Comparison of ENCODE assay signal across 8 cellular contexts in the genomic region with DNA sequence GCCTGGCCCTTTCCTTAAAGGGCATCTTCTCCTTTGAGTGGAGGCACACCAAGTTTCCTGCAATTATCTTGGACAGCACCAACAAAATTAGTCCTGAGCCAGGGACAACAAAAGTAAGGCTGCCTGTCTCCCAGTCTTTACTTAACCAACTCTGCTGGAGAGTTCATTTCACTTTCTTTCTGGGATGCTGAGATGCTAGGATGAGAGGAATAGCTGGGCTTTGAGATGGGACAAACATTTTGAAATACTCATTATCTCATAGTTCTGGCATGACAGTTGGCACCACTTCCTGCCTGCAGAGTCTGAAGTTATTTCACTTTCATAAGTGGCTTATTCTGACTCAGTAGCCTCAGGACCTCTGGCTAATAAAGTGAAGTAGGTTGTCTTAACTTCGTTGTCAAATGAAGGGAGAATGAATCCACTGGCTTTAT.
DNase-seq lines count a peak whose midpoint lies in the region; ATAC-seq and TF ChIP-seq lines count a peak whose summit lies in the region.

No MANE protein-coding gene starts in this region.

- H3K4me3 Mint-ChIP-seq in brain = peak overlapping the region in 4 of 5 experiments; percentile 45 to 96 (median 94)
- peak overlapping the region; percentile 93 for H3K4me3 Mint-ChIP-seq in natural killer cell treated with Interleukin-12 subunit alpha and Interleukin-12 subunit beta and Interleukin-15 and Interleukin-18, amount 100 ng/mL, for 72 hours

- peaks cover 4% of the 10 kb centered on the region for H3K36me3 Mint-ChIP-seq in brain
- H3K36me3 Mint-ChIP-seq in natural killer cell treated with Interleukin-12 subunit alpha and Interleukin-12 subunit beta and Interleukin-15 and Interleukin-18, amount 100 ng/mL, for 72 hours = no peaks in the 10 kb centered on the region

- DNase-seq in activated CD4-positive, alpha-beta T cell treated with anti-CD3 and anti-CD28 coated beads for 48 hours = peak; percentile 40
- DNase-seq in activated CD4-positive, alpha-beta T cell treated with anti-CD3 and anti-CD28 coated beads, Interleukin-2, amount 50 U/mL, for 4 hours = no peak
- peak; percentile 63 for DNase-seq in NOMO-1 treated with DMSO at 0.1 percent for 48 hours (lab: John Stamatoyannopoulos, UW; ENCODE audit: unreplicated experiment)
- no peak for DNase-seq in natural killer cell treated with Interleukin-12 subunit alpha and Interleukin-12 subunit beta and Interleukin-15 and Interleukin-18, amount 100 ng/mL, for 72 hours (ENCODE audit: low spot score)
- no peak for DNase-seq in NCI-H524 treated with DMSO at 0.1 percent for 48 hours (lab: John Stamatoyannopoulos, UW)
- DNase-seq in cerebellar cortex (ENCODE audit: low spot score) = no peak

- H3K9me3 Mint-ChIP-seq in brain = peaks cover 0 to 4% (median 0%) of the 10 kb centered on the region in 5 experiments
- no peaks in the 10 kb centered on the region for H3K9me3 Mint-ChIP-seq in natural killer cell treated with Interleukin-12 subunit alpha and Interleukin-12 subunit beta and Interleukin-15 and Interleukin-18, amount 100 ng/mL, for 72 hours

- peaks cover 28% of the 10 kb centered on the region for H3K27me3 Mint-ChIP-seq in brain
- peaks cover 17 to 19% of the 10 kb centered on the region in 2 donors for H3K27me3 Mint-ChIP-seq in natural killer cell treated with Interleukin-12 subunit alpha and Interleukin-12 subunit beta and Interleukin-15 and Interleukin-18, amount 100 ng/mL, for 72 hours

- no peak overlapping the region for H3K27ac Mint-ChIP-seq in brain
- peak overlapping the region; percentile 79 for H3K27ac Mint-ChIP-seq in natural killer cell treated with Interleukin-12 subunit alpha and Interleukin-12 subunit beta and Interleukin-15 and Interleukin-18, amount 100 ng/mL, for 72 hours

- no peak for TF ChIP-seq CTCF in brain (conservative IDR thresholded peaks at IDR 0.05)

- H3K4me1 Mint-ChIP-seq in brain = peaks cover 45% of the 10 kb centered on the region
- H3K4me1 Mint-ChIP-seq in natural killer cell treated with Interleukin-12 subunit alpha and Interleukin-12 subunit beta and Interleukin-15 and Interleukin-18, amount 100 ng/mL, for 72 hours (ENCODE audit: low read depth in 2 of 2) = peaks cover 21 to 47% of the 10 kb centered on the region in 2 donors

- peak; percentile 42 for ATAC-seq in HG02588 (IDR thresholded peaks at IDR 0.05; ENCODE audit: unreplicated experiment)
- peak; percentile 63 to 75 for ATAC-seq in natural killer cell treated with Interleukin-12 subunit alpha and Interleukin-12 subunit beta and Interleukin-15 and Interleukin-18, amount 100 ng/mL, for 72 hours

Comparison
In these comparisons a context has a peak if more than half of its experiments do, and no peak if none do; other contexts are left out.
1. DNase-seq: peak in activated CD4-positive, alpha-beta T cell treated with anti-CD3 and anti-CD28 coated beads for 48 hours (single experiment) and NOMO-1 treated with DMSO at 0.1 percent for 48 hours (single experiment); none in activated CD4-positive, alpha-beta T cell treated with anti-CD3 and anti-CD28 coated beads, Interleukin-2, amount 50 U/mL, for 4 hours (0 of 2), natural killer cell treated with Interleukin-12 subunit alpha and Interleukin-12 subunit beta and Interleukin-15 and Interleukin-18, amount 100 ng/mL, for 72 hours (single experiment), NCI-H524 treated with DMSO at 0.1 percent for 48 hours (single experiment) and cerebellar cortex (single experiment).
2. H3K27ac Mint-ChIP-seq: peak in natural killer cell treated with Interleukin-12 subunit alpha and Interleukin-12 subunit beta and Interleukin-15 and Interleukin-18, amount 100 ng/mL, for 72 hours (2 of 2); none in brain (0 of 5).